In genomic region chr7:130932667-130933432, GRCh38 we compare ENCODE assay signal across 30 cellular contexts.
DNase-seq lines count a peak whose midpoint lies in the region; ATAC-seq, FAIRE-seq and TF ChIP-seq lines count a peak whose summit lies in the region.
"Had no signal": no experiment of that assay in that cellular context is flagged by ENCODE, and none has a peak within 500 bp of the region (broad histone marks: within the 10 kb centered on the region; RNA-seq: fewer than 3 reads in every experiment).

No MANE protein-coding gene starts in this region.

- H3K9me3 ChIP-seq in A549 (no peaks in the 10 kb centered on the region), HCT116 (ENCODE audit: control insufficient read depth in 1 of 2, insufficient read depth in 1 of 2, low read depth in 1 of 2, low read length in 2 of 2) (no peaks in the 10 kb centered on the region)
- H3K9me3 ChIP-seq: gastroesophageal sphincter, ovary had no signal

- no peak for TF ChIP-seq POLR2A in A549 (IDR thresholded peaks at IDR 0.05; ENCODE audit: low read length)
- no peak for TF ChIP-seq POLR2A in HCT116 (IDR thresholded peaks at IDR 0.05; ENCODE audit: borderline replicate concordance, extremely low read depth, insufficient read depth, insufficient read length)

- H3K9me3 Mint-ChIP-seq in central memory CD8-positive, alpha-beta T cell: no peaks in the 10 kb centered on the region
- H3K9me3 Mint-ChIP-seq: activated T-helper 1 cell treated with anti-CD3 and anti-CD28 coated beads, Interleukin-12 subunit alpha, Interleukin-12 subunit beta, Interleukin-2, Interleukin-4 antibody, amounts not matched to agents 30 ng/mL and 10 ng/mL and 1 ng/mL, durations not matched to agents 14 hours and 24 hours and 36 hours; immature natural killer cell; naive B cell had no signal

- peaks cover 57% of the 10 kb centered on the region for H3K36me3 Mint-ChIP-seq in central memory CD8-positive, alpha-beta T cell (ENCODE audit: insufficient read depth)

- 93% methylated on average over 11 of the region's 11 CpGs for WGBS in A549 (ENCODE audit: missing lambda C conversion rate)

- H3K27me3 ChIP-seq in HCT116 (ENCODE audit: insufficient read depth, low read length): no peaks in the 10 kb centered on the region
- H3K27me3 ChIP-seq: gastroesophageal sphincter, ovary had no signal

- peaks cover 100% of the 10 kb centered on the region for H3K79me2 ChIP-seq in HCT116 (ENCODE audit: insufficient read depth, low read length)

- peaks cover 0 to 57% of the 10 kb centered on the region in 2 experiments; a peak in 3 of 4 replicates for H3K36me3 ChIP-seq in HCT116 (ENCODE audit: control insufficient read depth in 1 of 2, insufficient read depth in 2 of 2, low read length in 2 of 2)
- H3K36me3 ChIP-seq: ovary, WERI-Rb-1 had no signal

- peak; percentile 6 for ATAC-seq in activated CD4-positive, CD25-positive, alpha-beta regulatory T cell treated with anti-CD3 and anti-CD28 coated beads, Interleukin-2, amount 50 U/mL, for 24 hours
- ATAC-seq in A549: peak; percentile 11 to 20; a peak in 3 of 6 replicates
- ATAC-seq in HCT116: peak; percentile 21; the same call in 1 of the 2 replicates
- no peak for ATAC-seq in central memory CD8-positive, alpha-beta T cell (replicated peaks; ENCODE audit: extremely low read depth, poor library complexity, severe bottlenecking)
- no peak for ATAC-seq in GM18907 (IDR thresholded peaks at IDR 0.05; ENCODE audit: unreplicated experiment)
- ATAC-seq: gastroesophageal sphincter had no signal

- H3K9ac ChIP-seq in HCT116 (ENCODE audit: low read length): no peak overlapping the region

- POLR2A ChIA-PET in A549 (lab: Yijun Ruan, JAX) (no interaction called here), HCT116 (lab: Charles Lee) (interaction anchor here (1.0 to 1.7 kb wide), 2 partner anchors 8 to 26 kb away, joined by 3 read pairs; no protein-coding TSS in a partner anchor)

- intact Hi-C loops in HCT116 (cut with micrococcal nuclease): no loop called here

- no peaks in the 10 kb centered on the region for H4K20me1 ChIP-seq in HCT116 (ENCODE audit: insufficient read depth)

- DNase-seq in activated CD4-positive, CD25-positive, alpha-beta regulatory T cell treated with anti-CD3 and anti-CD28 coated beads, Interleukin-2, amount 50 U/mL, for 72 hours: no peak
- DNase-seq in A549 (ENCODE audit: low read depth in 1 of 2, low spot score in 1 of 2) (no peak), HCT116 (ENCODE audit: low read depth, low spot score) (no peak), nucleus accumbens (lab: John Stamatoyannopoulos, UW) (no peak), NCI-H1930 (lab: John Stamatoyannopoulos, UW) (no peak)
- no peak for DNase-seq in central memory CD8-positive, alpha-beta T cell (ENCODE audit: low spot score in 2 of 2)
- DNase-seq: activated CD8-positive, alpha-beta memory T cell treated with anti-CD3 and anti-CD28 coated beads for 24 hours; AML-193; amniotic stem cell; COR-L47; DMS79 treated with DMSO at 0.1 percent for 48 hours; HCEC 1CT; hippocampal formation; immature natural killer cell; naive B cell; NCI-H1092; NCI-H187 treated with DMSO at 0.1 percent for 48 hours; NCI-H2227 treated with DMSO at 0.1 percent for 48 hours; NCI-H69; ovary; RPMI8226; WERI-Rb-1 had no signal

- TF ChIP-seq CTCF in A549 (IDR thresholded peaks at IDR 0.05) (no peak), HCT116 (IDR thresholded peaks at IDR 0.05 in 2 of 3, conservative IDR thresholded peaks at IDR 0.05 in 1 of 3; ENCODE audit: borderline replicate concordance in 1 of 3, insufficient read depth in 1 of 3, low read depth in 2 of 3, low read length in 2 of 3) (no peak)

- no TSS peak for BruUV-seq in HCT116 (replicated peaks; lab: Mats Ljungman, UMichigan)

- no peak for FAIRE-seq in A549 (lab: Jason Lieb, UNC)
- FAIRE-seq: GM19239, urothelium cell line had no signal

- H3K9me2 ChIP-seq in HCT116 (ENCODE audit: insufficient read depth): no peaks in the 10 kb centered on the region

- H3K4me1 ChIP-seq in A549: peaks cover 82% of the 10 kb centered on the region
- H3K4me1 ChIP-seq in HCT116 (ENCODE audit: control insufficient read depth in 1 of 2, insufficient read depth in 2 of 2, low read length in 2 of 2): peaks cover 78 to 98% of the 10 kb centered on the region in 2 experiments

- H3K4me3 ChIP-seq in A549 (no peak overlapping the region), HCT116 (replicated peaks in 1 of 2; ENCODE audit: low read depth in 1 of 2, low read length in 2 of 2) (no peak overlapping the region)
- H3K4me3 ChIP-seq: coronary artery, gastroesophageal sphincter, ovary, SK-N-MC had no signal

- H3K27me3 Mint-ChIP-seq in central memory CD8-positive, alpha-beta T cell: no peaks in the 10 kb centered on the region
- H3K27me3 Mint-ChIP-seq: naive B cell had no signal

- H3K4me1 Mint-ChIP-seq in central memory CD8-positive, alpha-beta T cell: peaks cover 75% of the 10 kb centered on the region

- no peak overlapping the region for H2AFZ ChIP-seq in HCT116 (ENCODE audit: low read depth, low read length, poor library complexity, severe bottlenecking)

- no peak for TF ChIP-seq EP300 in A549 (IDR thresholded peaks at IDR 0.05)

- H3K4me2 ChIP-seq in A549: no peak overlapping the region
- H3K4me2 ChIP-seq in HCT116 (ENCODE audit: low read length): 0 out of 2 replicates have a peak overlapping the region, but pooled peaks have one; percentile 0

- H3K4me3 Mint-ChIP-seq in central memory CD8-positive, alpha-beta T cell: no peak overlapping the region
- H3K4me3 Mint-ChIP-seq: activated T-helper 1 cell treated with anti-CD3 and anti-CD28 coated beads, Interleukin-12 subunit alpha, Interleukin-12 subunit beta, Interleukin-2, Interleukin-4 antibody, amounts not matched to agents 30 ng/mL and 10 ng/mL and 1 ng/mL, durations not matched to agents 14 hours and 24 hours and 36 hours; immature natural killer cell had no signal

- RAD21 ChIA-PET in HCT116 (lab: Charles Lee; ENCODE audit: low non-redundant PET in 1 of 2, low total read pairs in 2 of 2, uncharacterized antibody in 2 of 2, unreplicated experiment in 2 of 2): no interaction called here

- no peak for TF ChIP-seq RAD21 in A549 (conservative IDR thresholded peaks at IDR 0.05 in 1 of 2, IDR thresholded peaks at IDR 0.05 in 1 of 2)
- TF ChIP-seq RAD21 in HCT116 (IDR thresholded peaks at IDR 0.05; ENCODE audit: low read depth): no peak

- CTCF ChIA-PET in A549 (lab: Yijun Ruan, JAX): interaction anchor here (1.4 to 6.3 kb wide), 6 partner anchors 8 to 49 kb away, joined by 6 to 54 read pairs (median 8); no protein-coding TSS in a partner anchor
- CTCF ChIA-PET in HCT116 (lab: Charles Lee): no interaction called here

- H3K27ac Mint-ChIP-seq in central memory CD8-positive, alpha-beta T cell (ENCODE audit: low read depth): peak overlapping the region; percentile 71

- H3K27ac ChIP-seq in A549: no peak overlapping the region
- H3K27ac ChIP-seq in HCT116 (ENCODE audit: low read depth, low read length): peak overlapping the region; percentile 85
- H3K27ac ChIP-seq: coronary artery, gastroesophageal sphincter, ovary, SK-N-MC, WERI-Rb-1 had no signal

TF ChIP-seq in A549, 52 proteins besides CTCF, POLR2A, EP300 and RAD21:
- peak; percentile 88; the same call in 1 of the 2 replicates for TF ChIP-seq POLR2AphosphoS2 (conservative IDR thresholded peaks at IDR 0.05; ENCODE audit: low read length)
- no peak for TF ChIP-seq ZFP36 (IDR thresholded peaks at IDR 0.05; ENCODE audit: borderline replicate concordance, partially characterized antibody)

TF ChIP-seq in HCT116, 20 proteins besides CTCF, POLR2A, EP300 and RAD21:
- TF ChIP-seq REST (IDR thresholded peaks at IDR 0.05; ENCODE audit: low read depth) (no peak), SRF (IDR thresholded peaks at IDR 0.05; ENCODE audit: low read depth) (no peak), EZH2phosphoT487 (IDR thresholded peaks at IDR 0.05; ENCODE audit: borderline replicate concordance) (no peak), ELF1 (IDR thresholded peaks at IDR 0.05; ENCODE audit: borderline replicate concordance, low read depth) (no peak), FOSL1 (IDR thresholded peaks at IDR 0.05; ENCODE audit: low read depth) (no peak), CBX3 (IDR thresholded peaks at IDR 0.05; ENCODE audit: low read depth) (no peak)

Comparison
In these comparisons a context has a peak if more than half of its experiments do, and no peak if none do; other contexts are left out.
1. ATAC-seq: peak in activated CD4-positive, CD25-positive, alpha-beta regulatory T cell treated with anti-CD3 and anti-CD28 coated beads, Interleukin-2, amount 50 U/mL, for 24 hours (2 of 2), A549 (2 of 2) and HCT116 (single experiment); none in central memory CD8-positive, alpha-beta T cell (single experiment) and GM18907 (single experiment).